ENCODE assay signal across 9 cellular contexts in the genomic region with DNA sequence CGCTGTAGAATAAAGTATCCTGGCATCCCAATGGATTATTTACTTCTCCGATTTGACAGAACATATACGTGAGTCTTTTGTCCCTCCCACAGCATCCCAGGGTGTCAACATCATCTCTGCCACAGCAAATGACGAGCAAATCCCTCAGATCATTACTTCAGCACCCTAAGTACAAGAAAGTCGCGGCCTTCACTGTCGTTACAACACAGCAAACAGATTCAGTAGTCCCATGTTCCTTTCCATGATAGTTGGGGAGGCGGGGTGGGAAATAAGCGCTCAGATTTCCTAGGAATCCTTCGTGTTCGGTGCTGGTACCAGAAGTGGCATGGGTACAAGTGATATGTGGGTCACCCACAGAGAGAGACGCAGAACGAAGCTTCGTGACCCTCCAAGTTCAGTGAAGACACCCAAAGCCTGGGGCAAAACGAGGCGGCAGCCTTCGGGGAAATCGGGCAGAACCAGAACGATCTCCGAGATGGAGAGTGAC. TPM values are rescaled to one million over a fixed set of nuclear protein-coding genes. Genes with fewer than 3 reads are reported as not detected.
DNase-seq lines count a peak whose midpoint lies in the region; ATAC-seq, FAIRE-seq and TF ChIP-seq lines count a peak whose summit lies in the region.
"Had no signal": no experiment of that assay in that cellular context is flagged by ENCODE, and none has a peak within 500 bp of the region (broad histone marks: within the 10 kb centered on the region; RNA-seq: fewer than 3 reads in every experiment).

No MANE protein-coding gene starts in this region.

- no peaks in the 10 kb centered on the region for H3K9me1 ChIP-seq in endothelial cell of umbilical vein (replicated peaks; ENCODE audit: control insufficient read depth, extremely low read depth, insufficient read depth, low read length)

- no peaks in the 10 kb centered on the region for H4K20me1 ChIP-seq in endothelial cell of umbilical vein (replicated peaks; ENCODE audit: control insufficient read depth, extremely low read depth, insufficient read depth, low read length)

- H3K36me3 Mint-ChIP-seq in WTC11, result no peaks in the 10 kb centered on the region

- ATAC-seq in WTC11 (no peak), mucosa of descending colon (peak; percentile 8)

- peak overlapping the region; percentile 68 for H2AFZ ChIP-seq in endothelial cell of umbilical vein (ENCODE audit: low read depth, low read length)

- no peaks in the 10 kb centered on the region for H3K9me3 ChIP-seq in endothelial cell of umbilical vein (replicated peaks; ENCODE audit: control insufficient read depth, insufficient read depth, low read length)
- no peaks in the 10 kb centered on the region for H3K9me3 ChIP-seq in mucosa of descending colon
- no peaks in the 10 kb centered on the region for H3K9me3 ChIP-seq in tibial nerve

- peaks cover 4% of the 10 kb centered on the region; the same call in 1 of the 2 replicates for H3K9me3 Mint-ChIP-seq in WTC11

- H3K79me2 ChIP-seq in endothelial cell of umbilical vein (ENCODE audit: control insufficient read depth, insufficient read depth, low read length), result peaks cover 2% of the 10 kb centered on the region

- BruUV-seq in endothelial cell of umbilical vein (replicated peaks; lab: Mats Ljungman, UMichigan), result TSS peak; percentile 50

- TF ChIP-seq POLR2A in endothelial cell of umbilical vein (IDR thresholded peaks at IDR 0.05; ENCODE audit: low read depth, low read length), result no peak
- no peak for TF ChIP-seq POLR2A in tibial nerve (IDR thresholded peaks at IDR 0.05)

- TF ChIP-seq CTCF in WTC11 (IDR thresholded peaks at IDR 0.05) (no peak), endothelial cell of umbilical vein (IDR thresholded peaks at IDR 0.05; ENCODE audit: extremely low read depth in 1 of 2, insufficient read depth in 1 of 2, low read depth in 1 of 2, low read length in 2 of 2) (no peak), mucosa of descending colon (IDR thresholded peaks at IDR 0.05) (no peak), tibial nerve (IDR thresholded peaks at IDR 0.05) (no peak)

- CTCF ChIA-PET in WTC11 (lab: Charles Lee) (interaction anchor here (2.2 kb wide), 1 partner anchor 119 kb away, joined by 7 read pairs; no protein-coding TSS in a partner anchor), endothelial cell of umbilical vein (lab: Charles Lee) (no interaction called here)

- H3K27me3 ChIP-seq in endothelial cell of umbilical vein (ENCODE audit: control insufficient read depth in 2 of 2, insufficient read depth in 2 of 2, low read length in 2 of 2) (no peaks in the 10 kb centered on the region), tibial nerve (no peaks in the 10 kb centered on the region)

- dilution Hi-C loops in endothelial cell of umbilical vein (cut with MboI; ENCODE audit: extremely low pct_ligation_motif_present, low sequenced_read_pairs), result no loop called here

- 1 to 2% methylated on average over 18 to 20 of the region's 20 CpGs for WGBS in tibial nerve, 2 donors

- peak overlapping the region; percentile 65 to 84 (median 82) for H3K4me3 ChIP-seq in endothelial cell of umbilical vein (replicated peaks in 1 of 3; ENCODE audit: insufficient read depth in 1 of 3, low read depth in 1 of 3, low read length in 3 of 3)
- H3K4me3 ChIP-seq in mucosa of descending colon, result peak overlapping the region; percentile 98
- peak overlapping the region; percentile 88 to 100 (median 94) for H3K4me3 ChIP-seq in tibial nerve

- intact Hi-C loops in endothelial cell of umbilical vein (cut with micrococcal nuclease), result loop anchor here (2.0 kb wide), 1 partner anchor 29 kb away; no protein-coding TSS in a partner anchor
- intact Hi-C loops in mucosa of descending colon (cut with DNase I, micrococcal nuclease), result loop anchor here (10.0 kb wide), 1 partner anchor 215 kb away; no protein-coding TSS in a partner anchor

- peak; percentile 51 for DNase-seq in DMS 273 (lab: John Stamatoyannopoulos, UW; ENCODE audit: unreplicated experiment)
- no peak for DNase-seq in DMS 273 treated with DMSO at 0.1 percent for 48 hours (lab: John Stamatoyannopoulos, UW)
- peak; percentile 41 for DNase-seq in LHCN-M2 (ENCODE audit: low read depth)
- DNase-seq in WTC11 (ENCODE audit: low spot score), result no peak
- peak; percentile 66 for DNase-seq in endothelial cell of umbilical vein (ENCODE audit: low read depth, low spot score)
- DNase-seq in mucosa of descending colon, result peak in 1 of 3 donors; percentile 33
- DNase-seq in tibial nerve (ENCODE audit: low spot score in 2 of 2), result peak in 1 of 2 donors; percentile 24
- DNase-seq in NCI-H226, result no peak

- peak in 1 of 2 donors; percentile 14 for TF ChIP-seq EP300 in tibial nerve (IDR thresholded peaks at IDR 0.05)

- H3K4me3 Mint-ChIP-seq in WTC11, result peak overlapping the region; percentile 98

- peaks cover 15% of the 10 kb centered on the region for H3K27me3 Mint-ChIP-seq in WTC11 (ENCODE audit: low read depth)

- peak overlapping the region; percentile 45 for H3K9ac ChIP-seq in endothelial cell of umbilical vein (replicated peaks; ENCODE audit: extremely low read depth, insufficient read depth, low read length)

- peaks cover 14% of the 10 kb centered on the region for H3K4me1 Mint-ChIP-seq in WTC11

- peak overlapping the region; percentile 93 for H3K27ac Mint-ChIP-seq in WTC11

- POLR2A ChIA-PET in WTC11 (lab: Charles Lee), result interaction anchor here (0.5 kb wide), 1 partner anchor 17 kb away, joined by 4 read pairs; no protein-coding TSS in a partner anchor
- POLR2A ChIA-PET in endothelial cell of umbilical vein (lab: Charles Lee), result no interaction called here

- H3K4me1 ChIP-seq in endothelial cell of umbilical vein (ENCODE audit: control insufficient read depth, extremely low read depth, insufficient read depth, low read length), result peaks cover 26% of the 10 kb centered on the region
- no peaks in the 10 kb centered on the region for H3K4me1 ChIP-seq in mucosa of descending colon (ENCODE audit: low read depth)
- H3K4me1 ChIP-seq in tibial nerve, result peaks cover 0 to 26% (median 11%) of the 10 kb centered on the region in 4 donors

- H3K36me3 ChIP-seq in endothelial cell of umbilical vein (ENCODE audit: control insufficient read depth in 2 of 2, extremely low read depth in 1 of 2, insufficient read depth in 2 of 2, low read length in 2 of 2) (no peaks in the 10 kb centered on the region), mucosa of descending colon (ENCODE audit: low read depth) (no peaks in the 10 kb centered on the region), tibial nerve (no peaks in the 10 kb centered on the region)

- FAIRE-seq in endothelial cell of umbilical vein (lab: Jason Lieb, UNC), result peak; percentile 59
- FAIRE-seq: A204.1 had no signal

- H3K27ac ChIP-seq in endothelial cell of umbilical vein (ENCODE audit: insufficient read depth, low read depth, low read length) (no peak overlapping the region), tibial nerve (peak overlapping the region; percentile 89 to 95 (median 92))

- H3K4me2 ChIP-seq in endothelial cell of umbilical vein (ENCODE audit: insufficient read depth, low read length), result peak overlapping the region; percentile 81

TF ChIP-seq in WTC11, 78 proteins besides CTCF, POLR2A, EP300 and RAD21:
- TF ChIP-seq, protein P1, sequence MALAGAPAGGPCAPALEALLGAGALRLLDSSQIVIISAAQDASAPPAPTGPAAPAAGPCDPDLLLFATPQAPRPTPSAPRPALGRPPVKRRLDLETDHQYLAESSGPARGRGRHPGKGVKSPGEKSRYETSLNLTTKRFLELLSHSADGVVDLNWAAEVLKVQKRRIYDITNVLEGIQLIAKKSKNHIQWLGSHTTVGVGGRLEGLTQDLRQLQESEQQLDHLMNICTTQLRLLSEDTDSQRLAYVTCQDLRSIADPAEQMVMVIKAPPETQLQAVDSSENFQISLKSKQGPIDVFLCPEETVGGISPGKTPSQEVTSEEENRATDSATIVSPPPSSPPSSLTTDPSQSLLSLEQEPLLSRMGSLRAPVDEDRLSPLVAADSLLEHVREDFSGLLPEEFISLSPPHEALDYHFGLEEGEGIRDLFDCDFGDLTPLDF (CRISPR knock-in tag; IDR thresholded peaks at IDR 0.05), result no peak
- no peak for TF ChIP-seq MYBL2 (CRISPR knock-in tag; IDR thresholded peaks at IDR 0.05)

TF ChIP-seq in endothelial cell of umbilical vein, 7 proteins besides CTCF, POLR2A, EP300 and RAD21:
- no peak for TF ChIP-seq JUN (IDR thresholded peaks at IDR 0.05; ENCODE audit: borderline replicate concordance, insufficient read depth, insufficient read length, low read depth)
- TF ChIP-seq EZH2 (IDR thresholded peaks at IDR 0.05; ENCODE audit: borderline replicate concordance, low read depth, low read length, severe bottlenecking), result no peak
- TF ChIP-seq POLR2AphosphoS5 (IDR thresholded peaks at IDR 0.05; ENCODE audit: insufficient read depth, low read depth, low read length), result no peak
- TF ChIP-seq MAX (IDR thresholded peaks at IDR 0.05; ENCODE audit: insufficient read depth, insufficient read length), result no peak
- TF ChIP-seq GATA2 (IDR thresholded peaks at IDR 0.05; ENCODE audit: insufficient read depth, insufficient read length, low read depth, low read length), result no peak
- no peak for TF ChIP-seq MYC (IDR thresholded peaks at IDR 0.05; ENCODE audit: low read depth, low read length)
- TF ChIP-seq FOS (IDR thresholded peaks at IDR 0.05; ENCODE audit: borderline replicate concordance, insufficient read depth, low read length), result no peak

RNA-seq across cellular contexts. Expression of gene TTBK2, which starts 0.7 kb away (rescaled TPM):
- total RNA-seq in LHCN-M2 (2014; rRNA removed) (4.0 and 9.6 TPM in 2 replicates), WTC11 (2021) (18.6 to 21.9 TPM (median 21.5 TPM) in 3 replicates), endothelial cell of umbilical vein (16.9 and 17.1 TPM in 2 replicates), mucosa of descending colon (10 to 100 TPM in 2 of 3 donors, 1 to 10 TPM in 1; 9.7 to 27.6 (median 11.4) TPM), tibial nerve (10 to 100 TPM; 20.2 to 31.2 (median 23.4) TPM)
- 1.9 TPM for polyA plus RNA-seq in LHCN-M2 (2012)
- 3.5 and 4.4 TPM in 2 replicates for polyA plus RNA-seq in endothelial cell of umbilical vein
- 3.6 and 4.6 TPM in 2 replicates for polyA plus RNA-seq in endothelial cell of umbilical vein (2011; cell fraction: cytosol; rRNA removed)
- polyA plus RNA-seq in endothelial cell of umbilical vein (2011; cell fraction: nucleus; rRNA removed), result 13.2 and 15.2 TPM in 2 replicates
- 5.7 and 6.3 TPM in 2 replicates for polyA plus RNA-seq in endothelial cell of umbilical vein (2012)
- polyA minus RNA-seq in endothelial cell of umbilical vein, result 17.5 and 26.5 TPM in 2 replicates
- 6.3 TPM for polyA minus RNA-seq in endothelial cell of umbilical vein (2011; cell fraction: cytosol; rRNA and poly(A)+ RNA removed)
- polyA minus RNA-seq in endothelial cell of umbilical vein (2011; cell fraction: nucleus; rRNA and poly(A)+ RNA removed), result 13.3 and 17.1 TPM in 2 replicates

Comparison
In these comparisons a context has a peak if more than half of its experiments do, and no peak if none do; other contexts are left out.
1. DNase-seq: peak in DMS 273 (single experiment), LHCN-M2 (single experiment) and endothelial cell of umbilical vein (single experiment); none in DMS 273 treated with DMSO at 0.1 percent for 48 hours (single experiment), WTC11 (single experiment) and NCI-H226 (single experiment).
2. Peak in every context shown above with its lines, with median percentiles within 50 percentile points of each other: H3K4me3 ChIP-seq.